29 cellular contexts compared by ENCODE assay signal in the genomic region with DNA sequence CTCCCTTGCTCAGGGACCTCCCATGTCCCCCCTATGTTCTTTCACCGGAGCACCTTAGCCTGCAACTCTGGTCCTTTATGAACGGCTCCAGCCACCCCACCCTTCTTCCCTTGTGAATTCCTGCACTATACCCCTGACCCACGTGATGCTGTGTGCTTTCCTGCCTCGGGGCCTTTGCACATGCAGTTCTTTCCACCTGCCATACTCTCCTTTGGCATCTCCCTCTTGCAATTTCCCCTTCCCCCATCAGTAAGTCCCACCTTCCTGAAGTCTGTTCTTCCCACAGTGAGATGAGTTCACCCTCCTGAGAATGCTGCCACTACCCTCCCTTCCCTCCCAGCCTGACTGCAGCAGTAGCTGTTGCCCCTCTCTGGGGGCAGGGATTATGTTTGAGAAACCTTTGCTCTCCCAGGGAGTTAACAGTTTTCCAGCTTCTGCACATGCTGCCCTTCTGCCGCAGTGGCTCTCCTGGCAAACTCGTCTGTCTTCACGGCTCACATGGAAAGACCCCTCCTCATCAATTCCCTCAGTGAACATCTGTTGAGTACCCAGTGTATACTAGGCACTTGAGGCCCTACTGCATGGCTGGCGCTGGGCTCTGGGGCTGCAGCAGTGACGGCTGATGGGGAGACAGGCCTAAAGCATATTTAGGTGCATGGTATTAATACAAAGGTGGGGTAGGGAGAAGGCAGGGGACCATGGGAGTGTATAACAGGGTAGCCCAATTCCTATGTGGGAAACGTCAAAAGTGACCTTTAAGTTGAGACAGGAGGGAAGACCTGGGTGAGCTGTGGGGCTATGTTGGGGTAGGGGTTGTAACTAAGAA. TPM values are rescaled to one million over a fixed set of nuclear protein-coding genes. Genes with fewer than 3 reads are reported as not detected.
"Had no signal": no experiment of that assay in that cellular context is flagged by ENCODE, and none has a peak within 500 bp of the region (broad histone marks: within the 10 kb centered on the region; RNA-seq: fewer than 3 reads in every experiment).

No MANE protein-coding gene starts in this region.

- H3K4me3 ChIP-seq: ascending aorta, SK-N-MC had no signal

- H3K27me3 Mint-ChIP-seq: activated CD4-positive, alpha-beta memory T cell treated with anti-CD3 and anti-CD28 coated beads for 36 hours; activated CD4-positive, alpha-beta T cell treated with anti-CD3 and anti-CD28 coated beads, Interleukin-2, amount 10 ng/mL, durations not matched to agents 7 days and 5 days; activated naive CD8-positive, alpha-beta T cell treated with anti-CD3 and anti-CD28 coated beads, Interleukin-2, amount 50 U/mL, for 24 hours; brain; T-cell had no signal

- ATAC-seq: activated naive CD4-positive, alpha-beta T cell treated with anti-CD3 and anti-CD28 coated beads, Interleukin-2, amount 50 U/mL, for 72 hours; activated naive CD8-positive, alpha-beta T cell treated with anti-CD3 and anti-CD28 coated beads, Interleukin-2, amount 50 U/mL, for 24 hours; activated T-cell treated with anti-CD3 and anti-CD28 coated beads, Interleukin-2, amount 50 U/mL, for 4 hours; Right ventricle myocardium inferior; T-cell had no signal

- DNase-seq: activated CD4-positive, alpha-beta memory T cell treated with anti-CD3 and anti-CD28 coated beads for 36 hours; activated CD4-positive, alpha-beta T cell treated with anti-CD3 and anti-CD28 coated beads, Interleukin-2, amount 10 ng/mL, durations not matched to agents 7 days and 5 days; activated CD4-positive, CD25-positive, alpha-beta regulatory T cell; activated CD8-positive, alpha-beta memory T cell treated with anti-CD3 and anti-CD28 coated beads for 24 hours; activated effector memory CD4-positive, alpha-beta T cell treated with anti-CD3 and anti-CD28 coated beads, Interleukin-2, amount 50 U/mL, for 16 hours; activated naive CD4-positive, alpha-beta T cell treated with Interleukin-2 at 50 U/mL for 16 hours; activated naive CD8-positive, alpha-beta T cell treated with anti-CD3 and anti-CD28 coated beads, Interleukin-2, amount 50 U/mL, for 24 hours; activated T-cell treated with anti-CD3 and anti-CD28 coated beads, Interleukin-2, amount 50 U/mL, for 4 hours; amniotic stem cell; KG1; NCI-H1048; NCI-H146; NCI-H187 treated with DMSO at 0.1 percent for 48 hours; NCI-H2081 treated with DMSO at 0.1 percent for 48 hours; NCI-H446 treated with DMSO at 0.1 percent for 48 hours; NCI-H524 treated with DMSO at 0.1 percent for 48 hours; NCI-H748 treated with DMSO at 0.1 percent for 48 hours; T-cell had no signal

- H3K36me3 Mint-ChIP-seq: activated CD4-positive, alpha-beta memory T cell treated with anti-CD3 and anti-CD28 coated beads for 36 hours; activated naive CD4-positive, alpha-beta T cell treated with anti-CD3 and anti-CD28 coated beads, Interleukin-2, amount 50 U/mL, for 72 hours had no signal

- H3K9me3 ChIP-seq: ascending aorta had no signal

- H3K27ac Mint-ChIP-seq: activated CD4-positive, alpha-beta memory T cell treated with anti-CD3 and anti-CD28 coated beads for 36 hours; activated CD4-positive, alpha-beta T cell treated with anti-CD3 and anti-CD28 coated beads, Interleukin-2, amount 10 ng/mL, durations not matched to agents 7 days and 5 days; activated naive CD4-positive, alpha-beta T cell treated with anti-CD3 and anti-CD28 coated beads, Interleukin-2, amount 50 U/mL, for 72 hours; activated naive CD8-positive, alpha-beta T cell treated with anti-CD3 and anti-CD28 coated beads, Interleukin-2, amount 50 U/mL, for 24 hours; T-cell had no signal

- H3K27ac ChIP-seq: SK-N-MC, VCaP had no signal

- H3K27me3 ChIP-seq: ascending aorta had no signal

- H3K4me3 Mint-ChIP-seq: activated CD4-positive, alpha-beta memory T cell treated with anti-CD3 and anti-CD28 coated beads for 36 hours; activated CD4-positive, alpha-beta T cell treated with anti-CD3 and anti-CD28 coated beads, Interleukin-2, amount 10 ng/mL, durations not matched to agents 7 days and 5 days; activated naive CD8-positive, alpha-beta T cell treated with anti-CD3 and anti-CD28 coated beads, Interleukin-2, amount 50 U/mL, for 24 hours; activated T-cell treated with anti-CD3 and anti-CD28 coated beads, Interleukin-2, amount 50 U/mL, for 4 hours; brain; T-cell had no signal

- H3K9me3 Mint-ChIP-seq: activated CD4-positive, alpha-beta memory T cell treated with anti-CD3 and anti-CD28 coated beads for 36 hours; activated CD4-positive, alpha-beta T cell treated with anti-CD3 and anti-CD28 coated beads, Interleukin-2, amount 10 ng/mL, durations not matched to agents 7 days and 5 days; activated naive CD4-positive, alpha-beta T cell treated with anti-CD3 and anti-CD28 coated beads, Interleukin-2, amount 50 U/mL, for 72 hours; activated naive CD8-positive, alpha-beta T cell treated with anti-CD3 and anti-CD28 coated beads, Interleukin-2, amount 50 U/mL, for 24 hours; activated T-cell treated with anti-CD3 and anti-CD28 coated beads, Interleukin-2, amount 50 U/mL, for 4 hours; brain; T-cell had no signal

- H3K4me1 Mint-ChIP-seq: activated CD4-positive, alpha-beta T cell treated with anti-CD3 and anti-CD28 coated beads, Interleukin-2, amount 10 ng/mL, durations not matched to agents 7 days and 5 days had no signal

RNA-seq across cellular contexts. Expression of a gene that starts 54.9 kb away (rescaled TPM):
- total RNA-seq: activated CD4-positive, alpha-beta memory T cell treated with anti-CD3 and anti-CD28 coated beads for 36 hours; activated CD4-positive, alpha-beta T cell treated with anti-CD3 and anti-CD28 coated beads, Interleukin-2, amount 10 ng/mL, durations not matched to agents 7 days and 5 days; activated naive CD4-positive, alpha-beta T cell treated with anti-CD3 and anti-CD28 coated beads, Interleukin-2, amount 50 U/mL, for 72 hours; ascending aorta; LHCN-M2; M059J; OCI-LY7; Right ventricle myocardium inferior; RPMI7951; T-helper 2 cell treated with Interferon-gamma antibody and Interleukin-4, amounts not matched to agents 100 ng/mL and 5 ng/mL, for 36 hours had no signal
